ENCODE assay signal across 12 cellular contexts in the genomic region with DNA sequence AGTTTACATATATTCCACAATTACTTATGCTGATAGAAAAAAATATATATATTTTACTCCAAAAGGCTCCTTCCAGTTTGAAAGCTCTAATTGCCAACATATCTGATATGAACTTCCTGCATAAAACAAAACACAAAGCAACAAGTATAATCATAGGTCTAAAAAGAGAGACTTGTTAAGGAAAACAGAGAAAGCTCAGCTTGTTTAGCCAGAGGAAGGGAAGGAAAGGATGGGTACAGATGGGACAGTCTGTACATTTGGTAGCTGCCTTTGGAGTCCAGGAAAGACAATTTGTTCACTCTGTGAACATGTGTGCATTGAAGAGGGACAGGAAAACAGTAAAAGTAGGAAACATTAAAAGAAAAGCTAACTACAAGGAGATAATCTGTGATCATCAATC.
"Had no signal": no experiment of that assay in that cellular context is flagged by ENCODE, and none has a peak within 500 bp of the region (broad histone marks: within the 10 kb centered on the region; RNA-seq: fewer than 3 reads in every experiment).

No MANE protein-coding gene starts in this region.

- H3K27ac ChIP-seq: pancreas, SJSA1 had no signal

- H3K4me1 Mint-ChIP-seq: central memory CD8-positive, alpha-beta T cell; stimulated activated effector memory CD8-positive, alpha-beta T cell treated with anti-CD3 and anti-CD28 coated beads, Interleukin-12 subunit alpha, Interleukin-12 subunit beta, amount 100 ng/mL, for 72 hours had no signal

- H3K4me3 ChIP-seq: pancreas, SJSA1 had no signal

- ATAC-seq: esophagus mucosa; pancreas; stimulated activated effector memory CD8-positive, alpha-beta T cell treated with anti-CD3 and anti-CD28 coated beads, Interleukin-12 subunit alpha, Interleukin-12 subunit beta, amount 100 ng/mL, for 72 hours had no signal

- H3K36me3 Mint-ChIP-seq: activated naive CD4-positive, alpha-beta T cell treated with anti-CD3 and anti-CD28 coated beads, Interleukin-2, amount 50 U/mL, for 24 hours; stimulated activated effector memory CD8-positive, alpha-beta T cell treated with anti-CD3 and anti-CD28 coated beads, Interleukin-12 subunit alpha, Interleukin-12 subunit beta, amount 100 ng/mL, for 72 hours had no signal

- H3K27me3 ChIP-seq: pancreas, SJSA1 had no signal

- H3K27me3 Mint-ChIP-seq: type B pancreatic cell had no signal

- H3K27ac Mint-ChIP-seq: activated naive CD4-positive, alpha-beta T cell treated with anti-CD3 and anti-CD28 coated beads, Interleukin-2, amount 50 U/mL, for 24 hours; dendritic cell treated with granulocyte-macrophage colony-stimulating factor and Interleukin-4, amounts not matched to agents 40 ng/mL and 50 ng/mL, for 4 days; immature natural killer cell; stimulated activated effector memory CD8-positive, alpha-beta T cell treated with anti-CD3 and anti-CD28 coated beads, Interleukin-12 subunit alpha, Interleukin-12 subunit beta, amount 100 ng/mL, for 72 hours; type B pancreatic cell had no signal

- H3K9me3 Mint-ChIP-seq: activated naive CD4-positive, alpha-beta T cell treated with anti-CD3 and anti-CD28 coated beads, Interleukin-2, amount 50 U/mL, for 24 hours; central memory CD8-positive, alpha-beta T cell; dendritic cell treated with granulocyte-macrophage colony-stimulating factor and Interleukin-4, amounts not matched to agents 40 ng/mL and 50 ng/mL, for 4 days; stimulated activated effector memory CD8-positive, alpha-beta T cell treated with anti-CD3 and anti-CD28 coated beads, Interleukin-12 subunit alpha, Interleukin-12 subunit beta, amount 100 ng/mL, for 72 hours had no signal

- H3K9me3 ChIP-seq: pancreas, SJSA1 had no signal

- DNase-seq: activated CD4-positive, alpha-beta T cell treated with anti-CD3 and anti-CD28 coated beads, Interleukin-2, amount 50 U/mL, for 1 hour; activated CD4-positive, CD25-positive, alpha-beta regulatory T cell; immature natural killer cell; mammary epithelial cell; pancreas had no signal

- H3K36me3 ChIP-seq: pancreas, SJSA1 had no signal

- H3K4me3 Mint-ChIP-seq: activated naive CD4-positive, alpha-beta T cell treated with anti-CD3 and anti-CD28 coated beads, Interleukin-2, amount 50 U/mL, for 24 hours; central memory CD8-positive, alpha-beta T cell; dendritic cell treated with granulocyte-macrophage colony-stimulating factor and Interleukin-4, amounts not matched to agents 40 ng/mL and 50 ng/mL, for 4 days; immature natural killer cell; stimulated activated effector memory CD8-positive, alpha-beta T cell treated with anti-CD3 and anti-CD28 coated beads, Interleukin-12 subunit alpha, Interleukin-12 subunit beta, amount 100 ng/mL, for 72 hours; type B pancreatic cell had no signal
